Comparison of ENCODE assay signal across 1 cellular context in the genomic region with DNA sequence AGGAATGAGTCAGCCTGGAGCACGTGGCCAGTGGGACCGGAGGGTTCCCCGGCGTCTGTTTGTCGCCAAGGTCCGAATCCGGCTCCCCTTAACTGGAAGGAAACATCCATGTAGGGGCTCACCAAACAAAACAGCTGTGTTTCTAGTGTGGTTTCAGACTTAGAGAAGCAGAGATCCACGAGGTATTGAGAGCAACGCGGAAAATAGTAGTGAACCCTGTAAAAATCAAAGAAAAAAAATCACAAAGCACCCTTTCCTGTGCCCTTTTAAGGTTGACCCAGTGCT.
A peak's percentile ranks its signal among the peaks of the same experiment; 100 is the strongest.
TF ChIP-seq lines count a peak whose summit lies in the region.

No MANE protein-coding gene starts in this region.

TF ChIP-seq in K562, 482 proteins besides CTCF, POLR2A, EP300 and RAD21 (continued from another document and continues in another):
- TF ChIP-seq, protein P1, sequence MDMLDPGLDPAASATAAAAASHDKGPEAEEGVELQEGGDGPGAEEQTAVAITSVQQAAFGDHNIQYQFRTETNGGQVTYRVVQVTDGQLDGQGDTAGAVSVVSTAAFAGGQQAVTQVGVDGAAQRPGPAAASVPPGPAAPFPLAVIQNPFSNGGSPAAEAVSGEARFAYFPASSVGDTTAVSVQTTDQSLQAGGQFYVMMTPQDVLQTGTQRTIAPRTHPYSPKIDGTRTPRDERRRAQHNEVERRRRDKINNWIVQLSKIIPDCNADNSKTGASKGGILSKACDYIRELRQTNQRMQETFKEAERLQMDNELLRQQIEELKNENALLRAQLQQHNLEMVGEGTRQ (CRISPR knock-in tag; IDR thresholded peaks at IDR 0.05) = peak; percentile 67
- no peak for TF ChIP-seq ZNF311 (CRISPR knock-in tag; IDR thresholded peaks at IDR 0.05)
- TF ChIP-seq TAL1 (IDR thresholded peaks at IDR 0.05) = no peak
- no peak for TF ChIP-seq GATAD2A (IDR thresholded peaks at IDR 0.05)
- no peak for TF ChIP-seq FOXJ2 (tag; IDR thresholded peaks at IDR 0.05)
- TF ChIP-seq KLF16 (IDR thresholded peaks at IDR 0.05) = no peak
- TF ChIP-seq NCOA4 (IDR thresholded peaks at IDR 0.05; ENCODE audit: partially characterized antibody) = no peak
- no peak for TF ChIP-seq TRIM28 (IDR thresholded peaks at IDR 0.05)
- TF ChIP-seq, protein P2, sequence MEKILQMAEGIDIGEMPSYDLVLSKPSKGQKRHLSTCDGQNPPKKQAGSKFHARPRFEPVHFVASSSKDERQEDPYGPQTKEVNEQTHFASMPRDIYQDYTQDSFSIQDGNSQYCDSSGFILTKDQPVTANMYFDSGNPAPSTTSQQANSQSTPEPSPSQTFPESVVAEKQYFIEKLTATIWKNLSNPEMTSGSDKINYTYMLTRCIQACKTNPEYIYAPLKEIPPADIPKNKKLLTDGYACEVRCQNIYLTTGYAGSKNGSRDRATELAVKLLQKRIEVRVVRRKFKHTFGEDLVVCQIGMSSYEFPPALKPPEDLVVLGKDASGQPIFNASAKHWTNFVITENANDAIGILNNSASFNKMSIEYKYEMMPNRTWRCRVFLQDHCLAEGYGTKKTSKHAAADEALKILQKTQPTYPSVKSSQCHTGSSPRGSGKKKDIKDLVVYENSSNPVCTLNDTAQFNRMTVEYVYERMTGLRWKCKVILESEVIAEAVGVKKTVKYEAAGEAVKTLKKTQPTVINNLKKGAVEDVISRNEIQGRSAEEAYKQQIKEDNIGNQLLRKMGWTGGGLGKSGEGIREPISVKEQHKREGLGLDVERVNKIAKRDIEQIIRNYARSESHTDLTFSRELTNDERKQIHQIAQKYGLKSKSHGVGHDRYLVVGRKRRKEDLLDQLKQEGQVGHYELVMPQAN (IDR thresholded peaks at IDR 0.05; ENCODE audit: borderline replicate concordance) = peak; percentile 59; the same call in 1 of the 2 replicates
- no peak for TF ChIP-seq POLR2AphosphoS2 (IDR thresholded peaks at IDR 0.05; ENCODE audit: low read length)
- TF ChIP-seq, protein P3, sequence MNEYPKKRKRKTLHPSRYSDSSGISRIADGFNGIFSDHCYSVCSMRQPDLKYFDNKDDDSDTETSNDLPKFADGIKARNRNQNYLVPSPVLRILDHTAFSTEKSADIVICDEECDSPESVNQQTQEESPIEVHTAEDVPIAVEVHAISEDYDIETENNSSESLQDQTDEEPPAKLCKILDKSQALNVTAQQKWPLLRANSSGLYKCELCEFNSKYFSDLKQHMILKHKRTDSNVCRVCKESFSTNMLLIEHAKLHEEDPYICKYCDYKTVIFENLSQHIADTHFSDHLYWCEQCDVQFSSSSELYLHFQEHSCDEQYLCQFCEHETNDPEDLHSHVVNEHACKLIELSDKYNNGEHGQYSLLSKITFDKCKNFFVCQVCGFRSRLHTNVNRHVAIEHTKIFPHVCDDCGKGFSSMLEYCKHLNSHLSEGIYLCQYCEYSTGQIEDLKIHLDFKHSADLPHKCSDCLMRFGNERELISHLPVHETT (CRISPR knock-in tag; conservative IDR thresholded peaks at IDR 0.05 in 1 of 2, IDR thresholded peaks at IDR 0.05 in 1 of 2) = no peak
- TF ChIP-seq CBFA2T2 (conservative IDR thresholded peaks at IDR 0.05) = no peak
- TF ChIP-seq U2AF1 (optimal IDR thresholded peaks at IDR 0.05; ENCODE audit: low read depth, low read length) = no peak
- no peak for TF ChIP-seq NRF1 (conservative IDR thresholded peaks at IDR 0.05 in 1 of 2, IDR thresholded peaks at IDR 0.05 in 1 of 2)
- no peak for TF ChIP-seq ZNF24 (IDR thresholded peaks at IDR 0.05)
- TF ChIP-seq, protein P4, sequence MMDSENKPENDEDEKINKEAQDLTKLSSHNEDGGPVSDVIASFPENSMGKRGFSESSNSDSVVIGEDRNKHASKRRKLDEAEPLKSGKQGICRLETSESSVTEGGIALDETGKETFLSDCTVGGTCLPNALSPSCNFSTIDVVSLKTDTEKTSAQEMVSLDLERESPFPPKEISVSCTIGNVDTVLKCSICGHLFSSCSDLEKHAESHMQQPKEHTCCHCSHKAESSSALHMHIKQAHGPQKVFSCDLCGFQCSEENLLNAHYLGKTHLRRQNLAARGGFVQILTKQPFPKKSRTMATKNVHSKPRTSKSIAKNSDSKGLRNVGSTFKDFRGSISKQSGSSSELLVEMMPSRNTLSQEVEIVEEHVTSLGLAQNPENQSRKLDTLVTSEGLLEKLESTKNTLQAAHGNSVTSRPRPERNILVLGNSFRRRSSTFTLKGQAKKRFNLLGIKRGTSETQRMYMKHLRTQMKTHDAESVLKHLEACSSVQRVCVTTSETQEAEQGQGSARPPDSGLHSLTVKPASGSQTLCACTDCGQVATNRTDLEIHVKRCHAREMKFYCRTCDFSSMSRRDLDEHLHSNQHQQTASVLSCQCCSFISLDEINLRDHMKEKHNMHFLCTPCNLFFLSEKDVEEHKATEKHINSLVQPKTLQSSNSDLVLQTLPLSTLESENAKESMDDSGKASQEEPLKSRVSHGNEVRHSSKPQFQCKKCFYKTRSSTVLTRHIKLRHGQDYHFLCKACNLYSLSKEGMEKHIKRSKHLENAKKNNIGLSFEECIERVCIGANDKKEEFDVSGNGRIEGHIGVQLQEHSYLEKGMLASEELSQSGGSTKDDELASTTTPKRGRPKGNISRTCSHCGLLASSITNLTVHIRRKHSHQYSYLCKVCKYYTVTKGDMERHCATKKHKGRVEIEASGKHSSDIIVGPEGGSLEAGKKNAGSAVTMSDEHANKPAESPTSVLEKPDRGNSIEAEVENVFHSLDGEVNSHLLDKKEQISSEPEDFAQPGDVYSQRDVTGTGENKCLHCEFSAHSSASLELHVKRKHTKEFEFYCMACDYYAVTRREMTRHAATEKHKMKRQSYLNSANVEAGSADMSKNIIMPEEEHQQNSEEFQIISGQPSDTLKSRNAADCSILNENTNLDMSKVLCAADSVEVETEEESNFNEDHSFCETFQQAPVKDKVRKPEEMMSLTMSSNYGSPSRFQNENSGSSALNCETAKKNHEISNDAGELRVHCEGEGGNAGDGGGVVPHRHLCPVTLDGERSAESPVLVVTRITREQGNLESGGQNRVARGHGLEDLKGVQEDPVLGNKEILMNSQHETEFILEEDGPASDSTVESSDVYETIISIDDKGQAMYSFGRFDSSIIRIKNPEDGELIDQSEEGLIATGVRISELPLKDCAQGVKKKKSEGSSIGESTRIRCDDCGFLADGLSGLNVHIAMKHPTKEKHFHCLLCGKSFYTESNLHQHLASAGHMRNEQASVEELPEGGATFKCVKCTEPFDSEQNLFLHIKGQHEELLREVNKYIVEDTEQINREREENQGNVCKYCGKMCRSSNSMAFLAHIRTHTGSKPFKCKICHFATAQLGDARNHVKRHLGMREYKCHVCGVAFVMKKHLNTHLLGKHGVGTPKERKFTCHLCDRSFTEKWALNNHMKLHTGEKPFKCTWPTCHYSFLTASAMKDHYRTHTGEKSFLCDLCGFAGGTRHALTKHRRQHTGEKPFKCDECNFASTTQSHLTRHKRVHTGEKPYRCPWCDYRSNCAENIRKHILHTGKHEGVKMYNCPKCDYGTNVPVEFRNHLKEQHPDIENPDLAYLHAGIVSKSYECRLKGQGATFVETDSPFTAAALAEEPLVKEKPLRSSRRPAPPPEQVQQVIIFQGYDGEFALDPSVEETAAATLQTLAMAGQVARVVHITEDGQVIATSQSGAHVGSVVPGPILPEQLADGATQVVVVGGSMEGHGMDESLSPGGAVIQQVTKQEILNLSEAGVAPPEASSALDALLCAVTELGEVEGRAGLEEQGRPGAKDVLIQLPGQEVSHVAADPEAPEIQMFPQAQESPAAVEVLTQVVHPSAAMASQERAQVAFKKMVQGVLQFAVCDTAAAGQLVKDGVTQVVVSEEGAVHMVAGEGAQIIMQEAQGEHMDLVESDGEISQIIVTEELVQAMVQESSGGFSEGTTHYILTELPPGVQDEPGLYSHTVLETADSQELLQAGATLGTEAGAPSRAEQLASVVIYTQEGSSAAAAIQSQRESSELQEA (IDR thresholded peaks at IDR 0.05; ENCODE audit: low read depth) = no peak
- no peak for TF ChIP-seq SLC30A9 (CRISPR knock-in tag; IDR thresholded peaks at IDR 0.05)
- TF ChIP-seq HNRNPLL (IDR thresholded peaks at IDR 0.05; ENCODE audit: low read depth, low read length, poor library complexity, severe bottlenecking) = no peak
- TF ChIP-seq, protein P5, sequence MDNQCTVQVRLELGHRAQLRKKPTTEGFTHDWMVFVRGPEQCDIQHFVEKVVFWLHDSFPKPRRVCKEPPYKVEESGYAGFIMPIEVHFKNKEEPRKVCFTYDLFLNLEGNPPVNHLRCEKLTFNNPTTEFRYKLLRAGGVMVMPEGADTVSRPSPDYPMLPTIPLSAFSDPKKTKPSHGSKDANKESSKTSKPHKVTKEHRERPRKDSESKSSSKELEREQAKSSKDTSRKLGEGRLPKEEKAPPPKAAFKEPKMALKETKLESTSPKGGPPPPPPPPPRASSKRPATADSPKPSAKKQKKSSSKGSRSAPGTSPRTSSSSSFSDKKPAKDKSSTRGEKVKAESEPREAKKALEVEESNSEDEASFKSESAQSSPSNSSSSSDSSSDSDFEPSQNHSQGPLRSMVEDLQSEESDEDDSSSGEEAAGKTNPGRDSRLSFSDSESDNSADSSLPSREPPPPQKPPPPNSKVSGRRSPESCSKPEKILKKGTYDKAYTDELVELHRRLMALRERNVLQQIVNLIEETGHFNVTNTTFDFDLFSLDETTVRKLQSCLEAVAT (IDR thresholded peaks at IDR 0.05) = no peak
- no peak for TF ChIP-seq EWSR1 (IDR thresholded peaks at IDR 0.05; ENCODE audit: borderline replicate concordance, low read depth, partially characterized antibody)
- peak in 1 of 2 experiments; percentile 58; a peak in 2 of 4 replicates for TF ChIP-seq SIN3A (IDR thresholded peaks at IDR 0.05; ENCODE audit: borderline replicate concordance in 2 of 2, control insufficient read depth in 1 of 2, low read depth in 2 of 2, low read length in 2 of 2)
- TF ChIP-seq PHF8 (IDR thresholded peaks at IDR 0.05; ENCODE audit: borderline replicate concordance, low read length) = no peak
- TF ChIP-seq ZNF79 (CRISPR knock-in tag; IDR thresholded peaks at IDR 0.05; ENCODE audit: low read depth) = no peak
- no peak for TF ChIP-seq CBX3 (IDR thresholded peaks at IDR 0.05; ENCODE audit: borderline replicate concordance in 1 of 2, low read length in 2 of 2)
- TF ChIP-seq OTX1 (CRISPR knock-in tag; IDR thresholded peaks at IDR 0.05) = 0 out of 2 replicates have a peak, but pooled peaks have one; percentile 37
- peak; percentile 54 for TF ChIP-seq L3MBTL2 (IDR thresholded peaks at IDR 0.05)
- peak; percentile 42; the same call in 1 of the 2 replicates for TF ChIP-seq NFE2 (IDR thresholded peaks at IDR 0.05; ENCODE audit: low read depth)
- no peak for TF ChIP-seq ZNF184 (CRISPR knock-in tag; IDR thresholded peaks at IDR 0.05)
- TF ChIP-seq, protein P6, sequence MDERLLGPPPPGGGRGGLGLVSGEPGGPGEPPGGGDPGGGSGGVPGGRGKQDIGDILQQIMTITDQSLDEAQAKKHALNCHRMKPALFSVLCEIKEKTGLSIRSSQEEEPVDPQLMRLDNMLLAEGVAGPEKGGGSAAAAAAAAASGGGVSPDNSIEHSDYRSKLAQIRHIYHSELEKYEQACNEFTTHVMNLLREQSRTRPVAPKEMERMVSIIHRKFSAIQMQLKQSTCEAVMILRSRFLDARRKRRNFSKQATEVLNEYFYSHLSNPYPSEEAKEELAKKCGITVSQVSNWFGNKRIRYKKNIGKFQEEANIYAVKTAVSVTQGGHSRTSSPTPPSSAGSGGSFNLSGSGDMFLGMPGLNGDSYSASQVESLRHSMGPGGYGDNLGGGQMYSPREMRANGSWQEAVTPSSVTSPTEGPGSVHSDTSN (CRISPR knock-in tag; IDR thresholded peaks at IDR 0.05; ENCODE audit: low read depth) = no peak
- TF ChIP-seq, protein P6 (tag; conservative IDR thresholded peaks at IDR 0.05; ENCODE audit: low read depth) = no peak
- 0 out of 2 replicates have a peak, but pooled peaks have one; percentile 4 for TF ChIP-seq ZEB2 (IDR thresholded peaks at IDR 0.05)
- TF ChIP-seq ZNF589 (CRISPR knock-in tag; IDR thresholded peaks at IDR 0.05; ENCODE audit: low read depth) = 0 out of 2 replicates have a peak, but pooled peaks have one; percentile 4
- no peak for TF ChIP-seq HOXB6 (CRISPR knock-in tag; IDR thresholded peaks at IDR 0.05; ENCODE audit: borderline replicate concordance)
- peak; percentile 0; the same call in 1 of the 2 replicates for TF ChIP-seq ZNF316 (IDR thresholded peaks at IDR 0.05)
- no peak for TF ChIP-seq NBN (IDR thresholded peaks at IDR 0.05; ENCODE audit: low read depth)
- TF ChIP-seq, protein P7, sequence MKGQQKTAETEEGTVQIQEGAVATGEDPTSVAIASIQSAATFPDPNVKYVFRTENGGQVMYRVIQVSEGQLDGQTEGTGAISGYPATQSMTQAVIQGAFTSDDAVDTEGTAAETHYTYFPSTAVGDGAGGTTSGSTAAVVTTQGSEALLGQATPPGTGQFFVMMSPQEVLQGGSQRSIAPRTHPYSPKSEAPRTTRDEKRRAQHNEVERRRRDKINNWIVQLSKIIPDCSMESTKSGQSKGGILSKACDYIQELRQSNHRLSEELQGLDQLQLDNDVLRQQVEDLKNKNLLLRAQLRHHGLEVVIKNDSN (CRISPR knock-in tag; IDR thresholded peaks at IDR 0.05) = peak; percentile 79
- TF ChIP-seq, protein P8, sequence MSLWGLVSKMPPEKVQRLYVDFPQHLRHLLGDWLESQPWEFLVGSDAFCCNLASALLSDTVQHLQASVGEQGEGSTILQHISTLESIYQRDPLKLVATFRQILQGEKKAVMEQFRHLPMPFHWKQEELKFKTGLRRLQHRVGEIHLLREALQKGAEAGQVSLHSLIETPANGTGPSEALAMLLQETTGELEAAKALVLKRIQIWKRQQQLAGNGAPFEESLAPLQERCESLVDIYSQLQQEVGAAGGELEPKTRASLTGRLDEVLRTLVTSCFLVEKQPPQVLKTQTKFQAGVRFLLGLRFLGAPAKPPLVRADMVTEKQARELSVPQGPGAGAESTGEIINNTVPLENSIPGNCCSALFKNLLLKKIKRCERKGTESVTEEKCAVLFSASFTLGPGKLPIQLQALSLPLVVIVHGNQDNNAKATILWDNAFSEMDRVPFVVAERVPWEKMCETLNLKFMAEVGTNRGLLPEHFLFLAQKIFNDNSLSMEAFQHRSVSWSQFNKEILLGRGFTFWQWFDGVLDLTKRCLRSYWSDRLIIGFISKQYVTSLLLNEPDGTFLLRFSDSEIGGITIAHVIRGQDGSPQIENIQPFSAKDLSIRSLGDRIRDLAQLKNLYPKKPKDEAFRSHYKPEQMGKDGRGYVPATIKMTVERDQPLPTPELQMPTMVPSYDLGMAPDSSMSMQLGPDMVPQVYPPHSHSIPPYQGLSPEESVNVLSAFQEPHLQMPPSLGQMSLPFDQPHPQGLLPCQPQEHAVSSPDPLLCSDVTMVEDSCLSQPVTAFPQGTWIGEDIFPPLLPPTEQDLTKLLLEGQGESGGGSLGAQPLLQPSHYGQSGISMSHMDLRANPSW (CRISPR knock-in tag; IDR thresholded peaks at IDR 0.05) = no peak
